In the genomic region with DNA sequence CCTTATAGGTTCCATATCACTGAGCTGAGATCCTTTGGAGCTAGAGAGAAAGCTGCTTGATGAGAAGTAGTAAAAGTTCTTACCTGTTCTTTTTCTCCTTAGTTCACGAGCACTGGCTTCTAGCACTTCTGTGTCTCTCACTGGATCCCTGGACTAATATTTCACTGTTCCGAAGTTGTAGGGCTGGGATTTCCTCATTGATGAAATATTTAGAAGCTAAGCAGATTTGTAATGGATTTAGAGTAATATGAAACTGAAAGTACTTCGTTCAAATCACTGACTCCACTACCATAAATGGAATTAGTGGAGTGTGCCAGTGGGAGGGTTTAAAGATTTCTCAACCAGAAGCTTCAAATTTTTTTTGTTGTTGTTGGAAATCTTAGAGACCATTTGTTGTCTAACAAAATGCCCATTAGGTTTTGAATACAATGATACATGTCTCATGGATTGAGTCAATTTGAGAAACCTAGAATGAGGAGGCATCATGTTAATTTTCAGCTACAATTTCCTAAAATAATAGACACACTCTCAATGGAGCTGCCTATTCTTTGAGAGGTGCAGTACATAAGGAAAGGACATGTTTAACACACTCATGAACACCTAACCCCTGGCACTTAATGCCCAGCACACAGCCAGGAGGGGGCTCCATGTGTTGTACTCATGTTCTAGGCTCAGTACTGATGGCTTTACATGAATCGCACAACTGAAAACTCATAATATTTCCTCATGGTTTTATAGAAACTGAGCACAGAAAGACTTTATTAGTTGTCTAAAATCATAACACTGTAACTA, we compare ENCODE assay signal across 8 cellular contexts. TPM values are rescaled to one million over a fixed set of nuclear protein-coding genes. Genes with fewer than 3 reads are reported as not detected.
A peak's percentile ranks its signal among the peaks of the same experiment; 100 is the strongest.
DNase-seq lines count a peak whose midpoint lies in the region; ATAC-seq, FAIRE-seq and TF ChIP-seq lines count a peak whose summit lies in the region.

A gene with protein sequence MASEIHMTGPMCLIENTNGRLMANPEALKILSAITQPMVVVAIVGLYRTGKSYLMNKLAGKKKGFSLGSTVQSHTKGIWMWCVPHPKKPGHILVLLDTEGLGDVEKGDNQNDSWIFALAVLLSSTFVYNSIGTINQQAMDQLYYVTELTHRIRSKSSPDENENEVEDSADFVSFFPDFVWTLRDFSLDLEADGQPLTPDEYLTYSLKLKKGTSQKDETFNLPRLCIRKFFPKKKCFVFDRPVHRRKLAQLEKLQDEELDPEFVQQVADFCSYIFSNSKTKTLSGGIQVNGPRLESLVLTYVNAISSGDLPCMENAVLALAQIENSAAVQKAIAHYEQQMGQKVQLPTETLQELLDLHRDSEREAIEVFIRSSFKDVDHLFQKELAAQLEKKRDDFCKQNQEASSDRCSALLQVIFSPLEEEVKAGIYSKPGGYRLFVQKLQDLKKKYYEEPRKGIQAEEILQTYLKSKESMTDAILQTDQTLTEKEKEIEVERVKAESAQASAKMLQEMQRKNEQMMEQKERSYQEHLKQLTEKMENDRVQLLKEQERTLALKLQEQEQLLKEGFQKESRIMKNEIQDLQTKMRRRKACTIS (minus strand): TSS at position 132 of the 792 bp plus-strand sequence. CDS start 1,974 bp downstream, outside the sequence.

- H3K36me3 Mint-ChIP-seq in activated naive CD4-positive, alpha-beta T cell treated with anti-CD3 and anti-CD28 coated beads for 36 hours (ENCODE audit: low read depth) = peaks cover 19% of the 10 kb centered on the region

- no peak within 1 kb of the TSS for H3K4me2 ChIP-seq in neuronal stem cell (ENCODE audit: insufficient read depth, low read length, poor library complexity, severe bottlenecking)

- FAIRE-seq in GM19239 (lab: Jason Lieb, UNC) = peak; percentile 99

- H2AFZ ChIP-seq in neuronal stem cell (ENCODE audit: low read length) = no peak within 1 kb of the TSS

- H2BK12ac ChIP-seq in neuronal stem cell (ENCODE audit: low read length) = no peak within 1 kb of the TSS

- no peak within 1 kb of the TSS for H3K4ac ChIP-seq in neuronal stem cell (ENCODE audit: low read length)

- peak; percentile 65 for ATAC-seq in HG03442 (IDR thresholded peaks at IDR 0.05; ENCODE audit: unreplicated experiment)
- ATAC-seq in gastroesophageal sphincter = peak; percentile 92

- DNase-seq in AG09319 (ENCODE audit: extremely low read depth, low read depth) (peak; percentile 82), GM19239 (ENCODE audit: insufficient read length, low spot score) (no peak), pulmonary artery endothelial cell (ENCODE audit: low read depth, low spot score) (peak; percentile 68), DMS153 treated with DMSO at 0.1 percent for 48 hours (lab: John Stamatoyannopoulos, UW; ENCODE audit: unreplicated experiment) (no peak), neuronal stem cell (ENCODE audit: low spot score) (no peak)
- DNase-seq in activated naive CD4-positive, alpha-beta T cell treated with anti-CD3 and anti-CD28 coated beads for 36 hours = no peak

- H3K36me3 ChIP-seq in gastroesophageal sphincter (no peaks in the 10 kb centered on the region), neuronal stem cell (replicated peaks in 1 of 2; ENCODE audit: control insufficient read depth in 2 of 2, insufficient read depth in 2 of 2, low read length in 2 of 2) (no peaks in the 10 kb centered on the region)

- TF ChIP-seq EP300 in gastroesophageal sphincter (IDR thresholded peaks at IDR 0.05) = no peak

- H3K9ac ChIP-seq in neuronal stem cell (ENCODE audit: low read depth, low read length, poor library complexity) = no peak within 1 kb of the TSS

- H3K4me1 ChIP-seq in gastroesophageal sphincter = peaks cover 7 to 48% (median 15%) of the 10 kb centered on the region in 3 donors
- H3K4me1 ChIP-seq in neuronal stem cell (ENCODE audit: control insufficient read depth in 2 of 2, insufficient read depth in 1 of 2, low read depth in 1 of 2, low read length in 2 of 2) = no peaks in the 10 kb centered on the region

- no peak within 1 kb of the TSS for H4K91ac ChIP-seq in neuronal stem cell (ENCODE audit: low read depth, low read length, poor library complexity)

- no peak within 1 kb of the TSS for H3K14ac ChIP-seq in neuronal stem cell (ENCODE audit: low read length)

- peak within 1 kb of the TSS; percentile 75 for H3K4me3 Mint-ChIP-seq in activated naive CD4-positive, alpha-beta T cell treated with anti-CD3 and anti-CD28 coated beads for 36 hours

- no peak for TF ChIP-seq POLR2A in gastroesophageal sphincter (IDR thresholded peaks at IDR 0.05)

- H3K18ac ChIP-seq in neuronal stem cell (ENCODE audit: low read length) = no peak within 1 kb of the TSS

- H4K8ac ChIP-seq in neuronal stem cell (ENCODE audit: low read depth, low read length) = no peak within 1 kb of the TSS

- H3K23ac ChIP-seq in neuronal stem cell (ENCODE audit: low read depth, low read length, poor library complexity) = no peak within 1 kb of the TSS

- H3K27me3 ChIP-seq in gastroesophageal sphincter (no peaks in the 10 kb centered on the region), neuronal stem cell (ENCODE audit: control insufficient read depth in 3 of 3, insufficient read depth in 3 of 3, low read depth in 1 of 3, low read length in 3 of 3) (no peaks in the 10 kb centered on the region)

- peaks cover 53% of the 10 kb centered on the region for H3K4me1 Mint-ChIP-seq in activated naive CD4-positive, alpha-beta T cell treated with anti-CD3 and anti-CD28 coated beads for 36 hours (ENCODE audit: low read depth)

- no peaks in the 10 kb centered on the region for H3K9me3 Mint-ChIP-seq in activated naive CD4-positive, alpha-beta T cell treated with anti-CD3 and anti-CD28 coated beads for 36 hours

- H3K27ac ChIP-seq in gastroesophageal sphincter (peak within 1 kb of the TSS; percentile 84 to 97 (median 86)), neuronal stem cell (replicated peaks; ENCODE audit: low read length) (no peak within 1 kb of the TSS)

- H3K79me1 ChIP-seq in neuronal stem cell (ENCODE audit: low read depth, low read length) = no peaks in the 10 kb centered on the region

- H2AK5ac ChIP-seq in neuronal stem cell (ENCODE audit: low read depth, low read length) = no peak within 1 kb of the TSS

- H3K9me3 ChIP-seq in gastroesophageal sphincter (no peaks in the 10 kb centered on the region), neuronal stem cell (replicated peaks in 1 of 2; ENCODE audit: control insufficient read depth in 2 of 2, insufficient read depth in 1 of 2, low read depth in 1 of 2, low read length in 2 of 2) (no peaks in the 10 kb centered on the region)

- no peak within 1 kb of the TSS for H2BK5ac ChIP-seq in neuronal stem cell (ENCODE audit: low read length)

- peak within 1 kb of the TSS; percentile 89 for H3K27ac Mint-ChIP-seq in activated naive CD4-positive, alpha-beta T cell treated with anti-CD3 and anti-CD28 coated beads for 36 hours

- H2BK120ac ChIP-seq in neuronal stem cell (ENCODE audit: low read depth, low read length) = no peak within 1 kb of the TSS

- H2BK15ac ChIP-seq in neuronal stem cell (ENCODE audit: low read length) = no peak within 1 kb of the TSS

- TF ChIP-seq CTCF in AG09319 (IDR thresholded peaks at IDR 0.05; ENCODE audit: low read depth, low read length) (no peak), gastroesophageal sphincter (IDR thresholded peaks at IDR 0.05) (no peak)

- intact Hi-C loops in activated naive CD4-positive, alpha-beta T cell treated with anti-CD3 and anti-CD28 coated beads for 36 hours (cut with micrococcal nuclease) = loop anchor here (1.0 kb wide), 7 partner anchors 19 to 209 kb away; a partner anchor contains a TSS

- WGBS in gastroesophageal sphincter (ENCODE audit: low coverage in 1 of 2), 2 donors = 15 to 17% methylated on average over 4 of the region's 4 CpGs
- no CpG with 5 or more reads among the region's 4 CpGs for WGBS in neuronal stem cell (ENCODE audit: extremely low coverage in 2 of 2, insufficient read length in 2 of 2, insufficient replicate concordance in 1 of 2), 2 donors

- H3K4me3 ChIP-seq in gastroesophageal sphincter (peak within 1 kb of the TSS; percentile 54 to 93), neuronal stem cell (ENCODE audit: low read length in 2 of 2) (no peak within 1 kb of the TSS)

- CTCF ChIA-PET in activated naive CD4-positive, alpha-beta T cell treated with anti-CD3 and anti-CD28 coated beads for 36 hours (lab: Charles Lee) = interaction anchor here (0.7 to 1.9 kb wide), 7 partner anchors 9 to 216 kb away, joined by 3 to 7 read pairs (median 4); a partner anchor contains a TSS

- no peaks in the 10 kb centered on the region for H3K27me3 Mint-ChIP-seq in activated naive CD4-positive, alpha-beta T cell treated with anti-CD3 and anti-CD28 coated beads for 36 hours (ENCODE audit: low read depth)

RNA-seq across cellular contexts. Expression of the gene that starts here (rescaled TPM):
- total RNA-seq in activated naive CD4-positive, alpha-beta T cell treated with anti-CD3 and anti-CD28 coated beads for 36 hours = 10 to 100 TPM; 48.2 to 52.8 TPM
- total RNA-seq in gastroesophageal sphincter (10 to 100 TPM; 14.9 to 46.4 (median 24.2) TPM), pulmonary artery endothelial cell (20.8 and 35.6 TPM in 2 replicates)
- not detected for polyA plus RNA-seq in neuronal stem cell (2013, experiment 1 of 2)
- polyA plus RNA-seq in neuronal stem cell (2013, experiment 2 of 2) = not detected

Comparison
In these comparisons a context has a peak if more than half of its experiments do, and no peak if none do; other contexts are left out.
1. DNase-seq: peak in AG09319 (single experiment) and pulmonary artery endothelial cell (single experiment); none in GM19239 (single experiment), activated naive CD4-positive, alpha-beta T cell treated with anti-CD3 and anti-CD28 coated beads for 36 hours (single experiment), DMS153 treated with DMSO at 0.1 percent for 48 hours (single experiment) and neuronal stem cell (single experiment).
2. H3K4me3 ChIP-seq: peak in gastroesophageal sphincter (2 of 2); none in neuronal stem cell (0 of 2).